In the genomic region with DNA sequence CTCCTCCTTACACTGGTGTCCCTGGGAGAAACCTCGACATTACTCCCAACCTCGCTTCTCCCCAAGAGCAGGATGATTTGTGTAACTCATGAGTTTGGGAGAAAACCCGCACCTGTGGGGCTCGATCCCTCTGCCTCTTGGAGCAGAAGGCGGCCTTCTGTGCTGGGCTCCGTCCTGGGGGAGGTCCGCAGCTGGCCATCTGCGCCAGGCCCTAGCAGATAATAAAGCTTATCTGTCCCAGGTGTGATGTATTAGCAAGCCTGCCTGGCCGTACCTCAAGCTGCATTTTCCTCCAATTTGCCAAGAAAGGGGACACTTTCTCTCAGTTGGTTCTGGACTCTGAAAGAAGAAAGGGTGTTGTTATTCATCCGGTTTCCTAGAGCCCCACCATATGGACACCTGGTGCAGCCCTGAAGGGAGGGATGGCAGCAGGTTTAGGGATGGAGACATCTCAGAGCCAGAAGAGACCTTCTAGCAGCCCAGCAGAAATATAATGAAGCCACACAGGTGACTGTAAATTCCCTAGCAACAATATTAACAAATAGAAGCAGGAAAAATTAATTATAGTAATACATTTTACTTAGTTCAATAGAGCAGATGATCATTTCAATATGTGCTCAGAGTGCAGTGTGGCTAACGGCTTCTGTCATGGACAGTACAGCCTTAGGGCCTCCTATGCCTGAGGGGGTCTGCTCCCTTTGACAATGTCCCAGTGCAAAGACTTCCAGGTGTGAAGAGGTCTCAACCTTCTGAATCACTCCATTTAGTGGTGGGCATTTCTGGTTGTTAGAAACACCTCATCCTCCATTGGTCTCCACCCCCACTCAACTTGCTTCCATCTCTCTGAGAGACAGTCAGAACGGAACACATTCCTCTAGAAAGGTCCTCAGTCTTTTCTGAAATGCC, we compare ENCODE assay signal across 1 cellular context.
A peak's percentile ranks its signal among the peaks of the same experiment; 100 is the strongest.
TF ChIP-seq lines count a peak whose summit lies in the region.

No MANE protein-coding gene starts in this region.

TF ChIP-seq in K562, 482 proteins besides CTCF, POLR2A, EP300 and RAD21 (continued from another document and continues in another):
- TF ChIP-seq, protein P1, sequence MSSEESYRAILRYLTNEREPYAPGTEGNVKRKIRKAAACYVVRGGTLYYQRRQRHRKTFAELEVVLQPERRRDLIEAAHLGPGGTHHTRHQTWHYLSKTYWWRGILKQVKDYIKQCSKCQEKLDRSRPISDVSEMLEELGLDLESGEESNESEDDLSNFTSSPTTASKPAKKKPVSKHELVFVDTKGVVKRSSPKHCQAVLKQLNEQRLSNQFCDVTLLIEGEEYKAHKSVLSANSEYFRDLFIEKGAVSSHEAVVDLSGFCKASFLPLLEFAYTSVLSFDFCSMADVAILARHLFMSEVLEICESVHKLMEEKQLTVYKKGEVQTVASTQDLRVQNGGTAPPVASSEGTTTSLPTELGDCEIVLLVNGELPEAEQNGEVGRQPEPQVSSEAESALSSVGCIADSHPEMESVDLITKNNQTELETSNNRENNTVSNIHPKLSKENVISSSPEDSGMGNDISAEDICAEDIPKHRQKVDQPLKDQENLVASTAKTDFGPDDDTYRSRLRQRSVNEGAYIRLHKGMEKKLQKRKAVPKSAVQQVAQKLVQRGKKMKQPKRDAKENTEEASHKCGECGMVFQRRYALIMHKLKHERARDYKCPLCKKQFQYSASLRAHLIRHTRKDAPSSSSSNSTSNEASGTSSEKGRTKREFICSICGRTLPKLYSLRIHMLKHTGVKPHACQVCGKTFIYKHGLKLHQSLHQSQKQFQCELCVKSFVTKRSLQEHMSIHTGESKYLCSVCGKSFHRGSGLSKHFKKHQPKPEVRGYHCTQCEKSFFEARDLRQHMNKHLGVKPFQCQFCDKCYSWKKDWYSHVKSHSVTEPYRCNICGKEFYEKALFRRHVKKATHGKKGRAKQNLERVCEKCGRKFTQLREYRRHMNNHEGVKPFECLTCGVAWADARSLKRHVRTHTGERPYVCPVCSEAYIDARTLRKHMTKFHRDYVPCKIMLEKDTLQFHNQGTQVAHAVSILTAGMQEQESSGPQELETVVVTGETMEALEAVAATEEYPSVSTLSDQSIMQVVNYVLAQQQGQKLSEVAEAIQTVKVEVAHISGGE (CRISPR knock-in tag; IDR thresholded peaks at IDR 0.05) = 0 out of 6 replicates have a peak, but pooled peaks of 1 of the 3 experiments have one; percentile 24
- TF ChIP-seq ZNF347 (CRISPR knock-in tag; IDR thresholded peaks at IDR 0.05; ENCODE audit: low read depth) (no peak), ZBTB7A (IDR thresholded peaks at IDR 0.05; ENCODE audit: borderline replicate concordance, control insufficient read depth, low read depth, low read length) (no peak), POLR2B (IDR thresholded peaks at IDR 0.05; ENCODE audit: low read depth, partially characterized antibody) (no peak), MAFG (tag; conservative IDR thresholded peaks at IDR 0.05) (no peak), MEIS2 (IDR thresholded peaks at IDR 0.05; ENCODE audit: partially characterized antibody) (peak; percentile 43), MTF1 (CRISPR knock-in tag; IDR thresholded peaks at IDR 0.05; ENCODE audit: borderline replicate concordance) (no peak), TCFL5 (CRISPR knock-in tag; conservative IDR thresholded peaks at IDR 0.05) (no peak), LCOR (CRISPR knock-in tag; IDR thresholded peaks at IDR 0.05) (no peak), ZNF584 (CRISPR knock-in tag; IDR thresholded peaks at IDR 0.05; ENCODE audit: low read depth) (no peak; the same call in 1 of the 2 replicates), SP2 (IDR thresholded peaks at IDR 0.05; ENCODE audit: extremely low read depth, low read depth, low read length, poor library complexity, severe bottlenecking) (no peak), CREM (IDR thresholded peaks at IDR 0.05; ENCODE audit: low read depth) (peak; percentile 53; the same call in 1 of the 2 replicates), MAFF (IDR thresholded peaks at IDR 0.05; ENCODE audit: low read length) (no peak), RBM14 (IDR thresholded peaks at IDR 0.05; ENCODE audit: borderline replicate concordance, insufficient read depth, low read depth, low read length) (no peak), KLF10 (CRISPR knock-in tag; IDR thresholded peaks at IDR 0.05) (no peak), TARDBP (IDR thresholded peaks at IDR 0.05) (no peak), ZNF507 (tag; conservative IDR thresholded peaks at IDR 0.05) (no peak), RBM22 (IDR thresholded peaks at IDR 0.05; ENCODE audit: low read depth, low read length, poor library complexity, severe bottlenecking) (no peak), CSDE1 (IDR thresholded peaks at IDR 0.05) (no peak), KAT7 (CRISPR knock-in tag; IDR thresholded peaks at IDR 0.05; ENCODE audit: borderline replicate concordance) (no peak), MCM2 (IDR thresholded peaks at IDR 0.05; ENCODE audit: low read depth) (no peak), PTBP1 (IDR thresholded peaks at IDR 0.05; ENCODE audit: low read depth, low read length) (no peak), ZNF12 (CRISPR knock-in tag; IDR thresholded peaks at IDR 0.05) (no peak), KLF13 (tag; IDR thresholded peaks at IDR 0.05; ENCODE audit: borderline replicate concordance, low read depth) (no peak), ZNF197 (CRISPR knock-in tag; IDR thresholded peaks at IDR 0.05; ENCODE audit: low read depth) (peak; percentile 12; the same call in 1 of the 2 replicates), TFAM (CRISPR knock-in tag; conservative IDR thresholded peaks at IDR 0.05) (no peak), ZNF79 (CRISPR knock-in tag; IDR thresholded peaks at IDR 0.05; ENCODE audit: low read depth) (no peak), ILF3 (IDR thresholded peaks at IDR 0.05; ENCODE audit: borderline replicate concordance) (no peak), BRD4 (IDR thresholded peaks at IDR 0.05) (no peak)
- TF ChIP-seq, protein P2, sequence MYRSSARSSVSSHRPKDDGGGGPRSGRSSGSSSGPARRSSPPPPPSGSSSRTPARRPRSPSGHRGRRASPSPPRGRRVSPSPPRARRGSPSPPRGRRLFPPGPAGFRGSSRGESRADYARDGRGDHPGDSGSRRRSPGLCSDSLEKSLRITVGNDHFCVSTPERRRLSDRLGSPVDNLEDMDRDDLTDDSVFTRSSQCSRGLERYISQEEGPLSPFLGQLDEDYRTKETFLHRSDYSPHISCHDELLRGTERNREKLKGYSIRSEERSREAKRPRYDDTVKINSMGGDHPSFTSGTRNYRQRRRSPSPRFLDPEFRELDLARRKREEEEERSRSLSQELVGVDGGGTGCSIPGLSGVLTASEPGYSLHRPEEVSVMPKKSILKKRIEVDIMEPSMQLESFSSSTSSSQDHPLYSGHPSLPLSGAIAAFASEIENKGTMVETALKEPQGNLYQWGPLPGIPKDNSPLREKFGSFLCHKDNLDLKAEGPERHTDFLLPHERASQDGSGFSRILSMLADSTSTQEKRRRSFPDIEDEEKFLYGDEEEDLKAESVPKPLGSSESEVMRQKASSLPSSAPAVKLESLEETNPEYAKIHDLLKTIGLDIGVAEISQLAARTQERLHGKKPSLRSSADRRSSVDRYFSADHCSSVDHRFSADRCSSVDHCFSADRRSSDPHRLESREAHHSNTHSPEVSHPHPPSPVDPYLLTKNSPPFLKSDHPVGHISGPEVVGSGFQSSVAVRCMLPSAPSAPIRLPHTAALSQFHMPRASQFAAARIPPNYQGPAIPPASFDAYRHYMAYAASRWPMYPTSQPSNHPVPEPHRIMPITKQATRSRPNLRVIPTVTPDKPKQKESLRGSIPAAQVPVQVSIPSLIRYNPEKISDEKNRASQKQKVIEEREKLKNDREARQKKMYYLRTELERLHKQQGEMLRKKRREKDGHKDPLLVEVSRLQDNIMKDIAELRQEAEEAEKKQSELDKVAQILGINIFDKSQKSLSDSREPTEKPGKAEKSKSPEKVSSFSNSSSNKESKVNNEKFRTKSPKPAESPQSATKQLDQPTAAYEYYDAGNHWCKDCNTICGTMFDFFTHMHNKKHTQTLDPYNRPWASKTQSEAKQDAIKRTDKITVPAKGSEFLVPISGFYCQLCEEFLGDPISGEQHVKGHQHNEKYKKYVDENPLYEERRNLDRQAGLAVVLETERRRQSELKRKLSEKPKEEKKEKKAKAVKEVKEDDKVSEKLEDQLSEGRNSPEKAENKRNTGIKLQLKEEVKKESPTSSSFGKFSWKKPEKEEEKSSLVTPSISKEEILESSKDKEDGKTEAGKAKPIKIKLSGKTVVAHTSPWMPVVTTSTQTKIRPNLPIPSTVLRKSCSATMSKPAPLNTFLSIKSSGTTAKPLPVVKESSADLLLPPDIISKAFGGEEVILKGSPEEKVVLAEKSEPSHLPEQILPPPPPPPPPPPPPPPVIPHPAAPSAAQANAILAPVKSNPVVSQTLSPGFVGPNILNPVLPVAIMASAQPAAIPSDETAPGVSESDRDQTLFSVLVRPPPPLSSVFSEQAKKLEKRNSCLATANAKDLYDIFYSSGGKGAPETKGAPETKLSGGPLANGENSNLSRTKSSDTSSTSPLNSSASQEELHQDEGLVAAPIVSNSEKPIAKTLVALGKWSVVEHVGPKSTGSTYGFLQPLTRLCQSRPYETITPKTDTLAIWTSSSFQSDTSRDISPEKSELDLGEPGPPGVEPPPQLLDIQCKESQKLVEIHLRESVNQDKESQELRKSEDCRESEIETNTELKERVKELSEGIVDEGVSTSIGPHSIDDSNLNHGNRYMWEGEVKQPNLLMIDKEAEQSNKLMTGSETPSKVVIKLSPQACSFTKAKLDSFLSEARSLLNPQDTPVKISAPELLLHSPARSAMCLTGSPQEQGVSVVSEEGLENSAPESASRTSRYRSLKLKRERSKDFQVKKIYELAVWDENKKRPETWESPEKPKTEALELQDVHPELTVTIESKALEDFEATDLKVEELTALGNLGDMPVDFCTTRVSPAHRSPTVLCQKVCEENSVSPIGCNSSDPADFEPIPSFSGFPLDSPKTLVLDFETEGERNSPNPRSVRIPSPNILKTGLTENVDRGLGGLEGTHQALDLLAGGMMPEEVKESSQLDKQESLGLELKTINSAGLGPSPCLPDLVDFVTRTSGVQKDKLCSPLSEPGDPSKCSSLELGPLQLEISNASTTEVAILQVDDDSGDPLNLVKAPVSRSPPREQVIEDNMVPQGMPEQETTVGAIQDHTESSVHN (IDR thresholded peaks at IDR 0.05; ENCODE audit: borderline replicate concordance in 1 of 2, low read depth in 1 of 2) = no peak
- TF ChIP-seq, protein P3, sequence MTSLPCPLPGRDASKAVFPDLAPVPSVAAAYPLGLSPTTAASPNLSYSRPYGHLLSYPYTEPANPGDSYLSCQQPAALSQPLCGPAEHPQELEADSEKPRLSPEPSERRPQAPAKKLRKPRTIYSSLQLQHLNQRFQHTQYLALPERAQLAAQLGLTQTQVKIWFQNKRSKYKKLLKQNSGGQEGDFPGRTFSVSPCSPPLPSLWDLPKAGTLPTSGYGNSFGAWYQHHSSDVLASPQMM (CRISPR knock-in tag; IDR thresholded peaks at IDR 0.05) = no peak
- TF ChIP-seq, protein P4, sequence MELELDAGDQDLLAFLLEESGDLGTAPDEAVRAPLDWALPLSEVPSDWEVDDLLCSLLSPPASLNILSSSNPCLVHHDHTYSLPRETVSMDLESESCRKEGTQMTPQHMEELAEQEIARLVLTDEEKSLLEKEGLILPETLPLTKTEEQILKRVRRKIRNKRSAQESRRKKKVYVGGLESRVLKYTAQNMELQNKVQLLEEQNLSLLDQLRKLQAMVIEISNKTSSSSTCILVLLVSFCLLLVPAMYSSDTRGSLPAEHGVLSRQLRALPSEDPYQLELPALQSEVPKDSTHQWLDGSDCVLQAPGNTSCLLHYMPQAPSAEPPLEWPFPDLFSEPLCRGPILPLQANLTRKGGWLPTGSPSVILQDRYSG (tag; conservative IDR thresholded peaks at IDR 0.05; ENCODE audit: low read depth) = 0 out of 2 replicates have a peak, but pooled peaks have one; percentile 24
- TF ChIP-seq, protein P5, sequence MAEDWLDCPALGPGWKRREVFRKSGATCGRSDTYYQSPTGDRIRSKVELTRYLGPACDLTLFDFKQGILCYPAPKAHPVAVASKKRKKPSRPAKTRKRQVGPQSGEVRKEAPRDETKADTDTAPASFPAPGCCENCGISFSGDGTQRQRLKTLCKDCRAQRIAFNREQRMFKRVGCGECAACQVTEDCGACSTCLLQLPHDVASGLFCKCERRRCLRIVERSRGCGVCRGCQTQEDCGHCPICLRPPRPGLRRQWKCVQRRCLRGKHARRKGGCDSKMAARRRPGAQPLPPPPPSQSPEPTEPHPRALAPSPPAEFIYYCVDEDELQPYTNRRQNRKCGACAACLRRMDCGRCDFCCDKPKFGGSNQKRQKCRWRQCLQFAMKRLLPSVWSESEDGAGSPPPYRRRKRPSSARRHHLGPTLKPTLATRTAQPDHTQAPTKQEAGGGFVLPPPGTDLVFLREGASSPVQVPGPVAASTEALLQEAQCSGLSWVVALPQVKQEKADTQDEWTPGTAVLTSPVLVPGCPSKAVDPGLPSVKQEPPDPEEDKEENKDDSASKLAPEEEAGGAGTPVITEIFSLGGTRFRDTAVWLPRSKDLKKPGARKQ (CRISPR knock-in tag; IDR thresholded peaks at IDR 0.05) = no peak
- TF ChIP-seq, protein P6, sequence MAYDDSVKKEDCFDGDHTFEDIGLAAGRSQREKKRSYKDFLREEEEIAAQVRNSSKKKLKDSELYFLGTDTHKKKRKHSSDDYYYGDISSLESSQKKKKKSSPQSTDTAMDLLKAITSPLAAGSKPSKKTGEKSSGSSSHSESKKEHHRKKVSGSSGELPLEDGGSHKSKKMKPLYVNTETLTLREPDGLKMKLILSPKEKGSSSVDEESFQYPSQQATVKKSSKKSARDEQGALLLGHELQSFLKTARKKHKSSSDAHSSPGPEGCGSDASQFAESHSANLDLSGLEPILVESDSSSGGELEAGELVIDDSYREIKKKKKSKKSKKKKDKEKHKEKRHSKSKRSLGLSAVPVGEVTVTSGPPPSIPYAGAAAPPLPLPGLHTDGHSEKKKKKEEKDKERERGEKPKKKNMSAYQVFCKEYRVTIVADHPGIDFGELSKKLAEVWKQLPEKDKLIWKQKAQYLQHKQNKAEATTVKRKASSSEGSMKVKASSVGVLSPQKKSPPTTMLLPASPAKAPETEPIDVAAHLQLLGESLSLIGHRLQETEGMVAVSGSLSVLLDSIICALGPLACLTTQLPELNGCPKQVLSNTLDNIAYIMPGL (CRISPR knock-in tag; IDR thresholded peaks at IDR 0.05) = no peak
- TF ChIP-seq, protein P7, sequence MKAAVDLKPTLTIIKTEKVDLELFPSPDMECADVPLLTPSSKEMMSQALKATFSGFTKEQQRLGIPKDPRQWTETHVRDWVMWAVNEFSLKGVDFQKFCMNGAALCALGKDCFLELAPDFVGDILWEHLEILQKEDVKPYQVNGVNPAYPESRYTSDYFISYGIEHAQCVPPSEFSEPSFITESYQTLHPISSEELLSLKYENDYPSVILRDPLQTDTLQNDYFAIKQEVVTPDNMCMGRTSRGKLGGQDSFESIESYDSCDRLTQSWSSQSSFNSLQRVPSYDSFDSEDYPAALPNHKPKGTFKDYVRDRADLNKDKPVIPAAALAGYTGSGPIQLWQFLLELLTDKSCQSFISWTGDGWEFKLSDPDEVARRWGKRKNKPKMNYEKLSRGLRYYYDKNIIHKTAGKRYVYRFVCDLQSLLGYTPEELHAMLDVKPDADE (conservative IDR thresholded peaks at IDR 0.05; ENCODE audit: control insufficient read depth, low read depth, low read length) = peak; percentile 65; the same call in 1 of the 2 replicates
- TF ChIP-seq, protein P8, sequence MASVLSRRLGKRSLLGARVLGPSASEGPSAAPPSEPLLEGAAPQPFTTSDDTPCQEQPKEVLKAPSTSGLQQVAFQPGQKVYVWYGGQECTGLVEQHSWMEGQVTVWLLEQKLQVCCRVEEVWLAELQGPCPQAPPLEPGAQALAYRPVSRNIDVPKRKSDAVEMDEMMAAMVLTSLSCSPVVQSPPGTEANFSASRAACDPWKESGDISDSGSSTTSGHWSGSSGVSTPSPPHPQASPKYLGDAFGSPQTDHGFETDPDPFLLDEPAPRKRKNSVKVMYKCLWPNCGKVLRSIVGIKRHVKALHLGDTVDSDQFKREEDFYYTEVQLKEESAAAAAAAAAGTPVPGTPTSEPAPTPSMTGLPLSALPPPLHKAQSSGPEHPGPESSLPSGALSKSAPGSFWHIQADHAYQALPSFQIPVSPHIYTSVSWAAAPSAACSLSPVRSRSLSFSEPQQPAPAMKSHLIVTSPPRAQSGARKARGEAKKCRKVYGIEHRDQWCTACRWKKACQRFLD (CRISPR knock-in tag; IDR thresholded peaks at IDR 0.05) = peak; percentile 58; the same call in 1 of the 2 replicates
